2 cellular contexts compared by ENCODE assay signal in the genomic region with DNA sequence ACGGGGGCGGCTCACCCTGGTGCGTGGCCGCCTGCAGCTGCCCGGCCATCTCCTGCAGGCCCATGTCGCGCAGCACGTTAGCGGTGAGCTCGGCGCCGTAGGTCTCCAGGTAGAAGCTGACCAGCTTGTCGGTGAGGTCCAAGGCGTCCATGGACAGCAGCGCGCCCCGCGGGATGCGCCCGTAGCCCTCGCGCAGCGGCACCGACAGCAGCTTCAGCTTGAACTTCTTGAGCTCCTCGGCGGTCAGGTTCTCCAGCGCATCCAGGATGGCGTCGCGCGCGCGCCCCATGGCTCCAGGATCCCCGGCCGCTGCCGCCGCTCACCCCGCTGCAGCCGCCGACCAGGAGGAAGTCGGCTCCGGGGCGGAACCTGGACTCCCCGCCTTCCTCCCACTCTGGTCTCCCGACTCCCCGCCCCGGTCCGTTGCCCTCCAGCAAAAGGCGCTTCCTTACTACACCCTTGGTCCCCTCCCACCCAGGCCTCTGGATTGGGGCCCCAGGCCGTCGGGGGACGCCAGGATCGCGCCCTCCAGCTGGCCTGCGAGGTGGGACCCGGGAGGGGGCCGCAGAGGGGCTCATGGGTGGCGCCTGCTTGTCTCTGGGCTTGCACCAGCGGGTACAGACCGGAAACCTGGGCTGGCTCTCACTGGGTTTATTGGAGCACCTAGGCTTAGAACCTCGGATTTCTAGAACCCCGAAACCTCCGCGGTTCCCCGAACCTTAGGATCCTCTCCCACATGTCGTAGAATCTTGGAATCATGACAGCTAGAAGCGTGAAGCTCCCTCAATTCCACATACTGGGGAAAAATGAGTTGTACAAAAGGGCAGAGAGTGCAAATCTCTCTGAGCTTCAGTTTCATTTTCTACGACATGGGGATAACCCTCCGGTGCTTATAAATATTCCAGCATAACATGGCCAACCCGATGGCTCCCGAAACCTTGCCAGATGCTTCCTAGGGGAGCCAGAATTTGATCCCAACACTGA.
A peak's percentile ranks its signal among the peaks of the same experiment; 100 is the strongest.
TF ChIP-seq lines count a peak whose summit lies in the region.

TSS of gene PYCARD (minus strand) at position 359 of the 984 bp plus-strand sequence. CDS start at position 289, 70 bp downstream.

TF ChIP-seq in GM23338, 12 proteins besides CTCF, POLR2A, EP300 and RAD21 (continues in another document):
- TF ChIP-seq EZH2 (IDR thresholded peaks at IDR 0.05; ENCODE audit: low read depth, unreplicated experiment): no peak
- TF ChIP-seq NANOG (IDR thresholded peaks at IDR 0.05; ENCODE audit: borderline replicate concordance): no peak
- no peak for TF ChIP-seq EZH2phosphoT487 (IDR thresholded peaks at IDR 0.05; ENCODE audit: unreplicated experiment)
- TF ChIP-seq CREB1 (CRISPR knock-in tag; IDR thresholded peaks at IDR 0.05; ENCODE audit: low read depth): no peak
- no peak for TF ChIP-seq JUNB (IDR thresholded peaks at IDR 0.05; ENCODE audit: unreplicated experiment)
- TF ChIP-seq STAT1 (IDR thresholded peaks at IDR 0.05; ENCODE audit: unreplicated experiment): no peak
- TF ChIP-seq, protein P1, sequence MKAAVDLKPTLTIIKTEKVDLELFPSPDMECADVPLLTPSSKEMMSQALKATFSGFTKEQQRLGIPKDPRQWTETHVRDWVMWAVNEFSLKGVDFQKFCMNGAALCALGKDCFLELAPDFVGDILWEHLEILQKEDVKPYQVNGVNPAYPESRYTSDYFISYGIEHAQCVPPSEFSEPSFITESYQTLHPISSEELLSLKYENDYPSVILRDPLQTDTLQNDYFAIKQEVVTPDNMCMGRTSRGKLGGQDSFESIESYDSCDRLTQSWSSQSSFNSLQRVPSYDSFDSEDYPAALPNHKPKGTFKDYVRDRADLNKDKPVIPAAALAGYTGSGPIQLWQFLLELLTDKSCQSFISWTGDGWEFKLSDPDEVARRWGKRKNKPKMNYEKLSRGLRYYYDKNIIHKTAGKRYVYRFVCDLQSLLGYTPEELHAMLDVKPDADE (IDR thresholded peaks at IDR 0.05): no peak
- no peak for TF ChIP-seq ZNF462 (CRISPR knock-in tag; IDR thresholded peaks at IDR 0.05)
- no peak for TF ChIP-seq POLR2AphosphoS5 (IDR thresholded peaks at IDR 0.05; ENCODE audit: low read depth)

TF ChIP-seq in K562, 482 proteins besides CTCF, POLR2A, EP300 and RAD21 (continues in another document):
- TF ChIP-seq SMAD2 (IDR thresholded peaks at IDR 0.05; ENCODE audit: low read depth, low read length) (no peak), PCBP2 (IDR thresholded peaks at IDR 0.05; ENCODE audit: low read depth, low read length, poor library complexity, severe bottlenecking) (no peak), C11orf30 (IDR thresholded peaks at IDR 0.05; ENCODE audit: low read depth) (no peak), MXI1 (IDR thresholded peaks at IDR 0.05; ENCODE audit: low read depth, low read length) (no peak), ZNF589 (CRISPR knock-in tag; IDR thresholded peaks at IDR 0.05; ENCODE audit: low read depth) (no peak), YY1 (IDR thresholded peaks at IDR 0.05; ENCODE audit: borderline replicate concordance in 1 of 3, control insufficient read depth in 1 of 3, extremely low read depth in 1 of 3, insufficient read depth in 3 of 3, insufficient read length in 1 of 3, insufficient replicate concordance in 2 of 3, low read depth in 1 of 3, low read length in 2 of 3) (peak in 1 of 3 experiments; percentile 45), NR4A1 (CRISPR knock-in tag; IDR thresholded peaks at IDR 0.05) (no peak), NR4A1 (tag; IDR thresholded peaks at IDR 0.05) (no peak), HOXB6 (CRISPR knock-in tag; IDR thresholded peaks at IDR 0.05; ENCODE audit: borderline replicate concordance) (no peak), SP2 (IDR thresholded peaks at IDR 0.05; ENCODE audit: extremely low read depth, low read depth, low read length, poor library complexity, severe bottlenecking) (no peak), RB1 (IDR thresholded peaks at IDR 0.05; ENCODE audit: low read depth) (peak; percentile 15; the same call in 1 of the 2 replicates), ILK (tag; IDR thresholded peaks at IDR 0.05; ENCODE audit: borderline replicate concordance, low read depth) (no peak), NCOA4 (IDR thresholded peaks at IDR 0.05; ENCODE audit: partially characterized antibody) (no peak), NRF1 (conservative IDR thresholded peaks at IDR 0.05 in 1 of 2, IDR thresholded peaks at IDR 0.05 in 1 of 2) (peak; percentile 72 to 80), PHF8 (IDR thresholded peaks at IDR 0.05; ENCODE audit: borderline replicate concordance, low read length) (peak; percentile 61; the same call in 1 of the 2 replicates), CHD7 (IDR thresholded peaks at IDR 0.05; ENCODE audit: low read depth, low read length) (no peak), CBX3 (IDR thresholded peaks at IDR 0.05; ENCODE audit: borderline replicate concordance in 1 of 2, low read length in 2 of 2) (no peak), BDP1 (IDR thresholded peaks at IDR 0.05; ENCODE audit: insufficient read depth, insufficient read length) (no peak), SMARCA5 (IDR thresholded peaks at IDR 0.05) (no peak), TEAD4 (IDR thresholded peaks at IDR 0.05; ENCODE audit: low read length) (peak; percentile 18; the same call in 1 of the 2 replicates), TEAD4 (CRISPR knock-in tag; IDR thresholded peaks at IDR 0.05; ENCODE audit: borderline replicate concordance) (no peak), ELF1 (tag; IDR thresholded peaks at IDR 0.05) (0 out of 2 replicates have a peak, but pooled peaks have one; percentile 0), MED1 (CRISPR knock-in tag; IDR thresholded peaks at IDR 0.05; ENCODE audit: borderline replicate concordance) (no peak), ETV1 (tag; conservative IDR thresholded peaks at IDR 0.05; ENCODE audit: low read depth) (no peak), ZNF282 (CRISPR knock-in tag; IDR thresholded peaks at IDR 0.05) (0 out of 2 replicates have a peak, but pooled peaks have one; percentile 8), L3MBTL2 (IDR thresholded peaks at IDR 0.05) (peak; percentile 45; the same call in 1 of the 2 replicates), ZNF316 (IDR thresholded peaks at IDR 0.05) (no peak), RBBP5 (IDR thresholded peaks at IDR 0.05; ENCODE audit: borderline replicate concordance, insufficient read depth, low read length, poor library complexity, severe bottlenecking) (peak; percentile 49), FOXA3 (CRISPR knock-in tag; conservative IDR thresholded peaks at IDR 0.05 in 1 of 2, IDR thresholded peaks at IDR 0.05 in 1 of 2) (no peak)
- TF ChIP-seq, protein P2, sequence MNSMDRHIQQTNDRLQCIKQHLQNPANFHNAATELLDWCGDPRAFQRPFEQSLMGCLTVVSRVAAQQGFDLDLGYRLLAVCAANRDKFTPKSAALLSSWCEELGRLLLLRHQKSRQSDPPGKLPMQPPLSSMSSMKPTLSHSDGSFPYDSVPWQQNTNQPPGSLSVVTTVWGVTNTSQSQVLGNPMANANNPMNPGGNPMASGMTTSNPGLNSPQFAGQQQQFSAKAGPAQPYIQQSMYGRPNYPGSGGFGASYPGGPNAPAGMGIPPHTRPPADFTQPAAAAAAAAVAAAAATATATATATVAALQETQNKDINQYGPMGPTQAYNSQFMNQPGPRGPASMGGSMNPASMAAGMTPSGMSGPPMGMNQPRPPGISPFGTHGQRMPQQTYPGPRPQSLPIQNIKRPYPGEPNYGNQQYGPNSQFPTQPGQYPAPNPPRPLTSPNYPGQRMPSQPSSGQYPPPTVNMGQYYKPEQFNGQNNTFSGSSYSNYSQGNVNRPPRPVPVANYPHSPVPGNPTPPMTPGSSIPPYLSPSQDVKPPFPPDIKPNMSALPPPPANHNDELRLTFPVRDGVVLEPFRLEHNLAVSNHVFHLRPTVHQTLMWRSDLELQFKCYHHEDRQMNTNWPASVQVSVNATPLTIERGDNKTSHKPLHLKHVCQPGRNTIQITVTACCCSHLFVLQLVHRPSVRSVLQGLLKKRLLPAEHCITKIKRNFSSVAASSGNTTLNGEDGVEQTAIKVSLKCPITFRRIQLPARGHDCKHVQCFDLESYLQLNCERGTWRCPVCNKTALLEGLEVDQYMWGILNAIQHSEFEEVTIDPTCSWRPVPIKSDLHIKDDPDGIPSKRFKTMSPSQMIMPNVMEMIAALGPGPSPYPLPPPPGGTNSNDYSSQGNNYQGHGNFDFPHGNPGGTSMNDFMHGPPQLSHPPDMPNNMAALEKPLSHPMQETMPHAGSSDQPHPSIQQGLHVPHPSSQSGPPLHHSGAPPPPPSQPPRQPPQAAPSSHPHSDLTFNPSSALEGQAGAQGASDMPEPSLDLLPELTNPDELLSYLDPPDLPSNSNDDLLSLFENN (IDR thresholded peaks at IDR 0.05; ENCODE audit: low read depth in 2 of 2, low read length in 2 of 2): no peak
- TF ChIP-seq, protein P3, sequence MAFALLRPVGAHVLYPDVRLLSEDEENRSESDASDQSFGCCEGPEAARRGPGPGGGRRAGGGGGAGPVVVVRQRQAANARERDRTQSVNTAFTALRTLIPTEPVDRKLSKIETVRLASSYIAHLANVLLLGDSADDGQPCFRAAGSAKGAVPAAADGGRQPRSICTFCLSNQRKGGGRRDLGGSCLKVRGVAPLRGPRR (CRISPR knock-in tag; IDR thresholded peaks at IDR 0.05): no peak
- TF ChIP-seq, protein P4, sequence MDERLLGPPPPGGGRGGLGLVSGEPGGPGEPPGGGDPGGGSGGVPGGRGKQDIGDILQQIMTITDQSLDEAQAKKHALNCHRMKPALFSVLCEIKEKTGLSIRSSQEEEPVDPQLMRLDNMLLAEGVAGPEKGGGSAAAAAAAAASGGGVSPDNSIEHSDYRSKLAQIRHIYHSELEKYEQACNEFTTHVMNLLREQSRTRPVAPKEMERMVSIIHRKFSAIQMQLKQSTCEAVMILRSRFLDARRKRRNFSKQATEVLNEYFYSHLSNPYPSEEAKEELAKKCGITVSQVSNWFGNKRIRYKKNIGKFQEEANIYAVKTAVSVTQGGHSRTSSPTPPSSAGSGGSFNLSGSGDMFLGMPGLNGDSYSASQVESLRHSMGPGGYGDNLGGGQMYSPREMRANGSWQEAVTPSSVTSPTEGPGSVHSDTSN (CRISPR knock-in tag; IDR thresholded peaks at IDR 0.05; ENCODE audit: low read depth): no peak
- TF ChIP-seq, protein P4 (tag; conservative IDR thresholded peaks at IDR 0.05; ENCODE audit: low read depth): no peak
